ENCODE assay signal across 23 cellular contexts in the genomic region with DNA sequence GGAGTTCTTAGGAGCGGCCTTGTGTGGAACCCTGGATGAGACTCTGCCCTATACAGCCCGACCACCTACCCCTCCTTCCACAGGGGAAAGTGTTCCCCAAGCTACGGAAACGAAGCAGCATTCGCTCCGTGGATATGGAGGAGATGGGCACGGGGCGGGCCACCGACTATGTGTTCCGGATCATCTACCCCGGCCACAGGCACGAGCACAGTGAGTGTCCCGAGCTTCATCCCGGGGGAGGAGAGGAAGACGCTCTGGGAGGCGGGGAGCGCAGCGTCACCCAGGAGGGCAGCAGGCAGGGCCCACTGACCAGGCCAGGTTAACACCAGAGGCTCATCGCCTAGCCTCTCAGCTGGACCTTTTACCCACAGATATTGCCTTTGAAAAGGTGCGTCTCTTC.
"Had no signal": no experiment of that assay in that cellular context is flagged by ENCODE, and none has a peak within 500 bp of the region (broad histone marks: within the 10 kb centered on the region; RNA-seq: fewer than 3 reads in every experiment).

No MANE protein-coding gene starts in this region.

- H3K27ac ChIP-seq: parathyroid adenoma, right atrium auricular region, spleen, suprapubic skin, thoracic aorta, tibial artery, upper lobe of right lung had no signal

- H3K27ac Mint-ChIP-seq: immature natural killer cell; mesothelial cell of epicardium; naive B cell; natural killer cell treated with Interleukin-12 subunit alpha and Interleukin-12 subunit beta and Interleukin-15 and Interleukin-18, amount 100 ng/mL, for 72 hours; progenitor cell of endocrine pancreas; stimulated activated effector memory CD8-positive, alpha-beta T cell treated with anti-CD3 and anti-CD28 coated beads, Interleukin-12 subunit alpha, Interleukin-12 subunit beta, amount 100 ng/mL, for 72 hours; stimulated activated naive CD8-positive, alpha-beta T cell treated with anti-CD3 and anti-CD28 coated beads, Interleukin-15, Interleukin-2, amounts not matched to agents 100 ng/mL and 50 ng/mL, for 24 hours had no signal

- H3K9ac ChIP-seq: parathyroid adenoma had no signal

- ATAC-seq: natural killer cell treated with Interleukin-12 subunit alpha and Interleukin-12 subunit beta and Interleukin-15 and Interleukin-18, amount 100 ng/mL, for 72 hours; stimulated activated effector memory CD8-positive, alpha-beta T cell treated with anti-CD3 and anti-CD28 coated beads, Interleukin-12 subunit alpha, Interleukin-12 subunit beta, amount 100 ng/mL, for 72 hours; upper lobe of right lung had no signal

- DNase-seq: hypothalamus; immature natural killer cell; left ventricle myocardium inferior; mesendoderm; naive B cell; nucleus accumbens; small intestine; spleen; stimulated activated CD4-positive, alpha-beta T cell treated with anti-CD3 and anti-CD28 coated beads, Interleukin-4, amount 100 ng/mL, for 24 hours; stimulated activated naive CD4-positive, alpha-beta T cell; tibial artery; trophoblast cell had no signal

- H3K4me3 ChIP-seq: left ventricle myocardium inferior, lung, right atrium auricular region, spleen, suprapubic skin, thoracic aorta, tibial artery, upper lobe of right lung had no signal

- H3K9me3 ChIP-seq: left ventricle myocardium inferior, right atrium auricular region, spleen, suprapubic skin, thoracic aorta, tibial artery, upper lobe of right lung had no signal

- H3K4me3 Mint-ChIP-seq: immature natural killer cell; mesothelial cell of epicardium; naive B cell; natural killer cell treated with Interleukin-12 subunit alpha and Interleukin-12 subunit beta and Interleukin-15 and Interleukin-18, amount 100 ng/mL, for 72 hours; stimulated activated effector memory CD8-positive, alpha-beta T cell treated with anti-CD3 and anti-CD28 coated beads, Interleukin-12 subunit alpha, Interleukin-12 subunit beta, amount 100 ng/mL, for 72 hours; stimulated activated naive CD8-positive, alpha-beta T cell treated with anti-CD3 and anti-CD28 coated beads, Interleukin-15, Interleukin-2, amounts not matched to agents 100 ng/mL and 50 ng/mL, for 24 hours had no signal

- H3K4me1 ChIP-seq: parathyroid adenoma, tibial artery, upper lobe of right lung had no signal

- H3K4me1 Mint-ChIP-seq: immature natural killer cell, mesothelial cell of epicardium had no signal

- H3K9me3 Mint-ChIP-seq: immature natural killer cell; mesothelial cell of epicardium; naive B cell; natural killer cell treated with Interleukin-12 subunit alpha and Interleukin-12 subunit beta and Interleukin-15 and Interleukin-18, amount 100 ng/mL, for 72 hours; stimulated activated effector memory CD8-positive, alpha-beta T cell treated with anti-CD3 and anti-CD28 coated beads, Interleukin-12 subunit alpha, Interleukin-12 subunit beta, amount 100 ng/mL, for 72 hours; stimulated activated naive CD8-positive, alpha-beta T cell treated with anti-CD3 and anti-CD28 coated beads, Interleukin-15, Interleukin-2, amounts not matched to agents 100 ng/mL and 50 ng/mL, for 24 hours had no signal

- H3K27me3 ChIP-seq: right atrium auricular region, spleen, suprapubic skin, tibial artery, upper lobe of right lung had no signal

- H3K27me3 Mint-ChIP-seq: naive B cell; natural killer cell treated with Interleukin-12 subunit alpha and Interleukin-12 subunit beta and Interleukin-15 and Interleukin-18, amount 100 ng/mL, for 72 hours; progenitor cell of endocrine pancreas; stimulated activated naive CD8-positive, alpha-beta T cell treated with anti-CD3 and anti-CD28 coated beads, Interleukin-15, Interleukin-2, amounts not matched to agents 100 ng/mL and 50 ng/mL, for 24 hours had no signal

- H2AFZ ChIP-seq: parathyroid adenoma had no signal

- H3K36me3 Mint-ChIP-seq: natural killer cell treated with Interleukin-12 subunit alpha and Interleukin-12 subunit beta and Interleukin-15 and Interleukin-18, amount 100 ng/mL, for 72 hours had no signal
